ENCODE assay signal across 1 cellular context in the genomic region with DNA sequence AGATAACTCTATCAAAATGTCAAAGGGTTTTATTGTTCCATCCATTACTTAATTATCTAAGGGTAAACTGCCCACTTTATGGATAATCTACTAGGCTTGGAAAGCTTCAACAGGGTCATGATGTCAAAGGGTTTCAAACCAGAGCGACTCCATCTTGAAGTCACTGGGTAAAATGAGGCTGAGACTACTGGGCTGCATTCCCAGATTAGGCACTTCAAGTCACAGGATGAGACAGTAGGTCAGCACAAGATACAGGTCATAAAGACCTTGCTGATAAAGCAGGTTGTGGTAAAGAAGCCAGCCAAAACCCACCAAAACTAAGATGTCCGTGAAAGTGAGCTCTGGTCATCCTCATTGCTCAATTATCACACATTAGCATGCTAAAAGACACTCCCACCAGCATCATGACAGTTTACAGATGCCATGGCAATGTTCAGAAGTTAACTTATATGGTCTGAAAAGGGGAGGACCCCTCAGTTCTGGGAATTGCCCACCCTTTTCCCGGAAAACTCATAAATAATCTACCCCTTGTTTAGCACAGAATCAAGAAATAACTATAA.
TF ChIP-seq lines count a peak whose summit lies in the region.

No MANE protein-coding gene starts in this region.

TF ChIP-seq in K562, 482 proteins besides CTCF, POLR2A, EP300 and RAD21 (continued from another document):
- TF ChIP-seq IFI16 (CRISPR knock-in tag; IDR thresholded peaks at IDR 0.05) (peak; percentile 84), ZNF24 (IDR thresholded peaks at IDR 0.05) (no peak), BACH1 (tag; IDR thresholded peaks at IDR 0.05) (peak; percentile 81), CHCHD3 (CRISPR knock-in tag; IDR thresholded peaks at IDR 0.05) (no peak), SMAD1 (IDR thresholded peaks at IDR 0.05; ENCODE audit: low read depth, low read length, partially characterized antibody) (no peak)
- TF ChIP-seq, protein P1, sequence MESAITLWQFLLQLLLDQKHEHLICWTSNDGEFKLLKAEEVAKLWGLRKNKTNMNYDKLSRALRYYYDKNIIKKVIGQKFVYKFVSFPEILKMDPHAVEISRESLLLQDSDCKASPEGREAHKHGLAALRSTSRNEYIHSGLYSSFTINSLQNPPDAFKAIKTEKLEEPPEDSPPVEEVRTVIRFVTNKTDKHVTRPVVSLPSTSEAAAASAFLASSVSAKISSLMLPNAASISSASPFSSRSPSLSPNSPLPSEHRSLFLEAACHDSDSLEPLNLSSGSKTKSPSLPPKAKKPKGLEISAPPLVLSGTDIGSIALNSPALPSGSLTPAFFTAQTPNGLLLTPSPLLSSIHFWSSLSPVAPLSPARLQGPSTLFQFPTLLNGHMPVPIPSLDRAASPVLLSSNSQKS (CRISPR knock-in tag; IDR thresholded peaks at IDR 0.05), result 0 out of 2 replicates have a peak, but pooled peaks have one; percentile 68
